Comparison of ENCODE assay signal across 20 cellular contexts in genomic region chr1:10674222-10674621, GRCh38.
"Had no signal": no experiment of that assay in that cellular context is flagged by ENCODE, and none has a peak within 500 bp of the region (broad histone marks: within the 10 kb centered on the region; RNA-seq: fewer than 3 reads in every experiment).

No MANE protein-coding gene starts in this region.

- H3K27ac ChIP-seq: coronary artery, foreskin keratinocyte, neutrophil, parathyroid adenoma, suprapubic skin had no signal

- H2AFZ ChIP-seq: parathyroid adenoma had no signal

- DNase-seq: activated CD4-positive, alpha-beta T cell treated with anti-CD3 and anti-CD28 coated beads for 48 hours; activated CD8-positive, alpha-beta memory T cell treated with anti-CD3 and anti-CD28 coated beads, Interleukin-2, amount 50 U/mL, for 4 hours; activated CD8-positive, alpha-beta T cell treated with anti-CD3 and anti-CD28 coated beads for 36 hours; activated gamma-delta T cell; activated T-cell treated with anti-CD3 and anti-CD28 coated beads, Interleukin-2, amount 50 U/mL, for 48 hours; amniotic stem cell; central memory CD4-positive, alpha-beta T cell; foreskin keratinocyte; left colon; mucosa of descending colon; natural killer cell; retina; small intestine; stimulated activated CD4-positive, alpha-beta T cell treated with anti-CD3 and anti-CD28 coated beads, Interleukin-4, amount 100 ng/mL, for 24 hours; stimulated activated naive CD4-positive, alpha-beta T cell had no signal

- H3K79me2 ChIP-seq: parathyroid adenoma had no signal

- H3K4me1 ChIP-seq: foreskin keratinocyte, parathyroid adenoma had no signal

- H3K27me3 ChIP-seq: foreskin keratinocyte, suprapubic skin had no signal

- H3K4me3 ChIP-seq: coronary artery, mucosa of descending colon, suprapubic skin had no signal

- ATAC-seq: activated CD8-positive, alpha-beta T cell treated with anti-CD3 and anti-CD28 coated beads for 36 hours; foreskin keratinocyte; natural killer cell; WTC11 had no signal

- H3K36me3 ChIP-seq: neutrophil, suprapubic skin had no signal

- FAIRE-seq: small intestine had no signal

- H3K9ac ChIP-seq: parathyroid adenoma had no signal

- H3K9me3 ChIP-seq: mucosa of descending colon, neutrophil, suprapubic skin had no signal
